In the genomic region with DNA sequence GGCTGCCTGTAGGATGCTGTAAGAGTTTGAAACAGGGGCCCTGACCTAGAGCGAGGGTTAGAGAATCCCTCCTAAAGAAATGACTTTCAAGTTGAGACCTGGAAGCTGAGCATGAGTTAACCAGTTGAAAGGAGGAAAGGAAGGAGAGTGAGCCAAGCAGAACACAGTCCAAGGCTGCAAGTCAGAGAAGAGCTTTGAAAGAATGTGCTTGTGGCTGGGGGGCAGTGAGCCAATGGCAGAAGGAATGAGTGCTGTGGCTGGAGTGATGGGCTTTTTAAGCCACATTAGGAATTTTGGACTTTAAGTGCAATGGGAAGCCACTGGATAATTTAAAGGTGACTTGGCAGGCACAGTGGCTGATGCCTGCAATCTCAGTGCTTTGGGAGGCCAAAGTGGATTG, we compare ENCODE assay signal across 10 cellular contexts. TPM values are rescaled to one million over a fixed set of nuclear protein-coding genes. Genes with fewer than 3 reads are reported as not detected.
DNase-seq lines count a peak whose midpoint lies in the region; ATAC-seq and TF ChIP-seq lines count a peak whose summit lies in the region.
"Had no signal": no experiment of that assay in that cellular context is flagged by ENCODE, and none has a peak within 500 bp of the region (broad histone marks: within the 10 kb centered on the region; RNA-seq: fewer than 3 reads in every experiment).

No MANE protein-coding gene starts in this region.

- H3K36me3 ChIP-seq in BLaER1 treated with 17β-estradiol and CSF1 and Interleukin-3, amounts not matched to agents 10 nM and 100 nM: peaks cover 0 to 11% (median 0%) of the 10 kb centered on the region in 11 experiments; a peak in 5 of 22 replicates
- no peaks in the 10 kb centered on the region for H3K36me3 ChIP-seq in neural progenitor cell

- H3K9me3 Mint-ChIP-seq in neural progenitor cell: no peaks in the 10 kb centered on the region
- no peaks in the 10 kb centered on the region for H3K9me3 Mint-ChIP-seq in stimulated activated naive B cell treated with anti-CD40 and anti-IgM and Interleukin-4, amounts not matched to agents 10 μg/mL and 1 μg/mL and 100 μg/mL, for 72 hours

- peaks cover 3% of the 10 kb centered on the region for H3K27me3 Mint-ChIP-seq in neural progenitor cell (ENCODE audit: insufficient read depth, low read depth)
- H3K27me3 Mint-ChIP-seq in stimulated activated naive B cell treated with anti-CD40 and anti-IgM and Interleukin-4, amounts not matched to agents 10 μg/mL and 1 μg/mL and 100 μg/mL, for 72 hours: no peaks in the 10 kb centered on the region

- no peaks in the 10 kb centered on the region for H3K27me3 ChIP-seq in BLaER1 treated with 17β-estradiol and CSF1 and Interleukin-3, amounts not matched to agents 10 nM and 100 nM
- H3K27me3 ChIP-seq in neural progenitor cell: no peaks in the 10 kb centered on the region

- peak overlapping the region in 4 of 10 experiments; percentile 0 to 21 (median 6); a peak in 1 of 20 replicates for H3K4me3 ChIP-seq in BLaER1 treated with 17β-estradiol and CSF1 and Interleukin-3, amounts not matched to agents 10 nM and 100 nM
- H3K4me3 ChIP-seq in choroid plexus epithelial cell (ENCODE audit: low read depth, low read length): no peak overlapping the region
- H3K4me3 ChIP-seq in neural progenitor cell: no peak overlapping the region

- H3K36me3 Mint-ChIP-seq in neural progenitor cell: peaks cover 3% of the 10 kb centered on the region
- no peaks in the 10 kb centered on the region for H3K36me3 Mint-ChIP-seq in stimulated activated naive B cell treated with anti-CD40 and anti-IgM and Interleukin-4, amounts not matched to agents 10 μg/mL and 1 μg/mL and 100 μg/mL, for 72 hours

- peaks cover 22% of the 10 kb centered on the region for H3F3A ChIP-seq in neural progenitor cell (ENCODE audit: low read depth)

- H3K9me3 ChIP-seq in BLaER1 treated with 17β-estradiol and CSF1 and Interleukin-3, amounts not matched to agents 10 nM and 100 nM (replicated peaks in 1 of 11): no peaks in the 10 kb centered on the region
- no peaks in the 10 kb centered on the region for H3K9me3 ChIP-seq in neural progenitor cell (ENCODE audit: low read depth)

- H3K4me1 ChIP-seq in BLaER1 treated with 17β-estradiol and CSF1 and Interleukin-3, amounts not matched to agents 10 nM and 100 nM: peaks cover 34 to 66% (median 58%) of the 10 kb centered on the region in 10 experiments
- H3K4me1 ChIP-seq in neural progenitor cell: peaks cover 14% of the 10 kb centered on the region

- peak overlapping the region in 10 of 11 experiments; percentile 35 to 82 (median 76); a peak in 20 of 22 replicates for H3K27ac ChIP-seq in BLaER1 treated with 17β-estradiol and CSF1 and Interleukin-3, amounts not matched to agents 10 nM and 100 nM
- no peak overlapping the region for H3K27ac ChIP-seq in neural progenitor cell

- DNase-seq in LHCN-M2 (ENCODE audit: low read depth) (peak; percentile 58), choroid plexus epithelial cell (ENCODE audit: low read depth) (peak; percentile 75), neural progenitor cell (ENCODE audit: low spot score) (no peak), inferior parietal cortex (ENCODE audit: extremely low spot score) (no peak), HuH-7 (ENCODE audit: low spot score) (no peak)
- DNase-seq in stimulated activated naive B cell treated with anti-CD40 and anti-IgM and Interleukin-4, amounts not matched to agents 10 μg/mL and 1 μg/mL and 100 μg/mL, for 72 hours: no peak
- DNase-seq: KBM-7, trophoblast cell had no signal

- no peak for ATAC-seq in GM19351 (IDR thresholded peaks at IDR 0.05; ENCODE audit: unreplicated experiment)
- no peak for ATAC-seq in stimulated activated naive B cell treated with anti-CD40 and anti-IgM and Interleukin-4, amounts not matched to agents 10 μg/mL and 1 μg/mL and 100 μg/mL, for 72 hours (replicated peaks)

- H3K4me2 ChIP-seq in BLaER1 treated with 17β-estradiol and CSF1 and Interleukin-3, amounts not matched to agents 10 nM and 100 nM: peak overlapping the region; percentile 73 to 92 (median 79)
- H3K4me2 ChIP-seq in neural progenitor cell: no peak overlapping the region

- peak overlapping the region; percentile 47 to 75 (median 61); a peak in 20 of 22 replicates for H3K9ac ChIP-seq in BLaER1 treated with 17β-estradiol and CSF1 and Interleukin-3, amounts not matched to agents 10 nM and 100 nM
- H3K9ac ChIP-seq in neural progenitor cell: no peak overlapping the region

- H3K4me1 Mint-ChIP-seq in neural progenitor cell: peaks cover 27% of the 10 kb centered on the region
- H3K4me1 Mint-ChIP-seq in stimulated activated naive B cell treated with anti-CD40 and anti-IgM and Interleukin-4, amounts not matched to agents 10 μg/mL and 1 μg/mL and 100 μg/mL, for 72 hours: peaks cover 13 to 21% of the 10 kb centered on the region in 2 donors

- TF ChIP-seq CTCF in choroid plexus epithelial cell (conservative IDR thresholded peaks at IDR 0.05; ENCODE audit: low read depth, low read length) (no peak), neural progenitor cell (IDR thresholded peaks at IDR 0.05) (no peak)

- H3K79me2 ChIP-seq in neural progenitor cell (ENCODE audit: low read depth): no peaks in the 10 kb centered on the region

- no peak overlapping the region for H3K4me3 Mint-ChIP-seq in neural progenitor cell
- H3K4me3 Mint-ChIP-seq in stimulated activated naive B cell treated with anti-CD40 and anti-IgM and Interleukin-4, amounts not matched to agents 10 μg/mL and 1 μg/mL and 100 μg/mL, for 72 hours: no peak overlapping the region

- H2AFZ ChIP-seq in neural progenitor cell (replicated peaks): no peak overlapping the region

- H3K27ac Mint-ChIP-seq in neural progenitor cell: peak overlapping the region; percentile 10
- no peak overlapping the region for H3K27ac Mint-ChIP-seq in stimulated activated naive B cell treated with anti-CD40 and anti-IgM and Interleukin-4, amounts not matched to agents 10 μg/mL and 1 μg/mL and 100 μg/mL, for 72 hours

- H4K20me1 ChIP-seq in BLaER1 treated with 17β-estradiol and CSF1 and Interleukin-3, amounts not matched to agents 10 nM and 100 nM: no peaks in the 10 kb centered on the region
- H4K20me1 ChIP-seq in neural progenitor cell (ENCODE audit: low read depth): no peaks in the 10 kb centered on the region

RNA-seq across cellular contexts. Expression of gene CDKN1B, which starts 18.1 kb away (rescaled TPM):
- total RNA-seq in LHCN-M2 (2014; rRNA removed): 21.2 and 27.4 TPM in 2 replicates
- 9.2 TPM for polyA plus RNA-seq in LHCN-M2 (2012)
- 75.5 and 84.2 TPM in 2 replicates for total RNA-seq in neural progenitor cell (ENCODE audit: low replicate concordance)

RNA-seq across cellular contexts. Expression of gene GPR19, which starts 39.3 kb away (rescaled TPM):
- total RNA-seq in LHCN-M2 (2014; rRNA removed): 0.34 and 0.64 TPM in 2 replicates
- 0.09 TPM for polyA plus RNA-seq in LHCN-M2 (2012)
- 53.9 and 57.4 TPM in 2 replicates for total RNA-seq in neural progenitor cell (ENCODE audit: low replicate concordance)

RNA-seq across cellular contexts. Expression of gene APOLD1, which starts 50.2 kb away (rescaled TPM):
- total RNA-seq in LHCN-M2 (2014; rRNA removed): 8.0 and 9.3 TPM in 2 replicates
- polyA plus RNA-seq in LHCN-M2 (2012): 2.3 TPM
- 7.4 and 11.8 TPM in 2 replicates for total RNA-seq in neural progenitor cell (ENCODE audit: low replicate concordance)

Comparison
In these comparisons a context has a peak if more than half of its experiments do, and no peak if none do; other contexts are left out.
1. DNase-seq: peak in LHCN-M2 (single experiment) and choroid plexus epithelial cell (single experiment); none in neural progenitor cell (single experiment), inferior parietal cortex (single experiment), HuH-7 (single experiment) and stimulated activated naive B cell treated with anti-CD40 and anti-IgM and Interleukin-4, amounts not matched to agents 10 μg/mL and 1 μg/mL and 100 μg/mL, for 72 hours (single experiment).
2. RNA of gene GPR19, which starts 39.3 kb away (total RNA-seq): 53.9 to 57.4 TPM in neural progenitor cell; 0.34 to 0.64 TPM in LHCN-M2; every median in the first group is over 10 times any median in the second.